In the genomic region with DNA sequence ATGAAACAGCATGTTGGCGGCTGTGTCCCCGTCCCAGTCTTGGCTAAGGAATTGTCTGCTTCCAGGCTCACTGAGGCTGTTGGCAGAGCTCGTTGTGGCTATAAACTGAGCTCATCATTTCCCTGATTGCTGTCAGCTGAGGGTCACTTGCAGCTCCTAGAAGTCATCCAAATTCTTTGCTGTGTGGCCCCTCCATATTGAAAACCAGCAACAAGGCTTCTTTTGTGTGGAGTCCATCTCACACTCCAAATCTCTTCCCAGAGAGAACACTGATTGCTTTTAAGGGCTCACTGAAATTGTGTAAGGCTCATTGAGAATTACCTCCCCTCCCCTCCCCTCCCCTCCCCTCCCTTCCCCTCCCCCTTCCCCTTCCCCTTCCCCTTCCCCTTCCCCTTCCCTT, we compare ENCODE assay signal across 29 cellular contexts.
"Had no signal": no experiment of that assay in that cellular context is flagged by ENCODE, and none has a peak within 500 bp of the region (broad histone marks: within the 10 kb centered on the region; RNA-seq: fewer than 3 reads in every experiment).

No MANE protein-coding gene starts in this region.

- H3K4me3 Mint-ChIP-seq: memory B cell; mesothelial cell of epicardium; naive thymus-derived CD4-positive, alpha-beta T cell; nephron; stimulated activated memory B cell treated with anti-CD40 and anti-IgM and Interleukin-4, amounts not matched to agents 10 μg/mL and 1 μg/mL and 100 μg/mL, for 72 hours had no signal

- H3K36me3 ChIP-seq: gastroesophageal sphincter, ovary, thoracic aorta, tibial nerve, upper lobe of right lung, uterus had no signal

- H3K9me3 Mint-ChIP-seq: mesothelial cell of epicardium had no signal

- H3K4me1 ChIP-seq: uterus had no signal

- H3K27ac Mint-ChIP-seq: memory B cell, mesothelial cell of epicardium, nephron had no signal

- H3K27ac ChIP-seq: epithelial cell of prostate, gastroesophageal sphincter, heart left ventricle, hepatocyte, ovary, psoas muscle, thoracic aorta, upper lobe of right lung, uterus had no signal

- DNase-seq: cortex of kidney; effector CD4-positive, alpha-beta T cell; foreskin fibroblast; heart left ventricle; kidney; mucosa of descending colon; naive thymus-derived CD4-positive, alpha-beta T cell; occipital lobe; ovary; psoas muscle; spleen; stimulated activated CD4-positive, alpha-beta T cell treated with anti-CD3 and anti-CD28 coated beads, Interleukin-4, amount 100 ng/mL, for 4 hours; stimulated activated naive CD8-positive, alpha-beta T cell treated with anti-CD3 and anti-CD28 coated beads, Interleukin-15, Interleukin-2, amounts not matched to agents 100 U/mL and 50 U/mL, for 24 hours; upper lobe of right lung; uterus had no signal

- H2AFZ ChIP-seq: hepatocyte had no signal

- H3K9me3 ChIP-seq: gastroesophageal sphincter, heart left ventricle, mucosa of descending colon, ovary, psoas muscle, spleen, thoracic aorta, tibial nerve, upper lobe of right lung, uterus had no signal

- ATAC-seq: esophagus mucosa; gastroesophageal sphincter; heart left ventricle; left lobe of liver; mucosa of descending colon; naive thymus-derived CD4-positive, alpha-beta T cell; psoas muscle; right cardiac atrium; stimulated activated memory B cell treated with anti-CD40 and anti-IgM and Interleukin-4, amounts not matched to agents 10 μg/mL and 1 μg/mL and 100 μg/mL, for 72 hours; stimulated activated naive CD8-positive, alpha-beta T cell treated with anti-CD3 and anti-CD28 coated beads, Interleukin-15, Interleukin-2, amounts not matched to agents 100 U/mL and 50 U/mL, for 24 hours; upper lobe of right lung had no signal

- H3K27me3 Mint-ChIP-seq: memory B cell; naive thymus-derived CD4-positive, alpha-beta T cell; stimulated activated memory B cell treated with anti-CD40 and anti-IgM and Interleukin-4, amounts not matched to agents 10 μg/mL and 1 μg/mL and 100 μg/mL, for 72 hours had no signal

- H3K4me2 ChIP-seq: hepatocyte had no signal

- H3K27me3 ChIP-seq: gastroesophageal sphincter, heart left ventricle, hepatocyte, ovary, spleen, tibial nerve, upper lobe of right lung, uterus had no signal

- H3K4me3 ChIP-seq: gastroesophageal sphincter, heart left ventricle, hepatocyte, lung, mucosa of descending colon, ovary, psoas muscle, skin epidermis, spleen, thoracic aorta, tibial nerve, upper lobe of right lung, uterus had no signal
